12 cellular contexts compared by ENCODE assay signal in genomic region chr2:69790601-69790959, GRCh38. TPM values are rescaled to one million over a fixed set of nuclear protein-coding genes. Genes with fewer than 3 reads are reported as not detected.
A peak's percentile ranks its signal among the peaks of the same experiment; 100 is the strongest.
DNase-seq lines count a peak whose midpoint lies in the region; ATAC-seq and TF ChIP-seq lines count a peak whose summit lies in the region.
"Had no signal": no experiment of that assay in that cellular context is flagged by ENCODE, and none has a peak within 500 bp of the region (broad histone marks: within the 10 kb centered on the region; RNA-seq: fewer than 3 reads in every experiment).

No MANE protein-coding gene starts in this region.

- H3K27me3 Mint-ChIP-seq in central memory CD8-positive, alpha-beta T cell: no peaks in the 10 kb centered on the region
- H3K27me3 Mint-ChIP-seq in naive B cell: no peaks in the 10 kb centered on the region
- H3K27me3 Mint-ChIP-seq: activated CD4-positive, alpha-beta T cell treated with anti-CD3 and anti-CD28 coated beads, Interleukin-2, amount 10 ng/mL, durations not matched to agents 24 days and 14 days had no signal

- H3K36me3 Mint-ChIP-seq in central memory CD8-positive, alpha-beta T cell (ENCODE audit: insufficient read depth): peaks cover 18% of the 10 kb centered on the region
- peaks cover 1 to 17% of the 10 kb centered on the region in 2 donors for H3K36me3 Mint-ChIP-seq in naive B cell

- no peak for TF ChIP-seq CTCF in thyroid gland (IDR thresholded peaks at IDR 0.05)

- H3K9me3 ChIP-seq in HUES64 (ENCODE audit: insufficient read depth, low read depth, low read length) (no peaks in the 10 kb centered on the region), thyroid gland (no peaks in the 10 kb centered on the region)
- H3K9me3 ChIP-seq in effector memory CD4-positive, alpha-beta T cell (ENCODE audit: control insufficient read depth, low read length): no peaks in the 10 kb centered on the region

- H3K27ac ChIP-seq in HUES64 (ENCODE audit: low read depth, low read length): 0 out of 2 replicates have a peak overlapping the region, but pooled peaks have one; percentile 11
- peak overlapping the region in 2 of 3 donors; percentile 33 to 64 for H3K27ac ChIP-seq in thyroid gland
- no peak overlapping the region for H3K27ac ChIP-seq in effector memory CD4-positive, alpha-beta T cell (ENCODE audit: insufficient read depth, low read length, poor library complexity, severe bottlenecking)

- no peaks in the 10 kb centered on the region for H3K9me3 Mint-ChIP-seq in central memory CD8-positive, alpha-beta T cell
- H3K9me3 Mint-ChIP-seq in naive B cell: no peaks in the 10 kb centered on the region
- H3K9me3 Mint-ChIP-seq: activated CD4-positive, alpha-beta T cell treated with anti-CD3 and anti-CD28 coated beads, Interleukin-2, amount 10 ng/mL, durations not matched to agents 24 days and 14 days had no signal

- peak overlapping the region; percentile 39 for H3K4me3 Mint-ChIP-seq in central memory CD8-positive, alpha-beta T cell
- H3K4me3 Mint-ChIP-seq in naive B cell: peak overlapping the region in 7 of 8 donors; percentile 66 to 94 (median 90)

- DNase-seq in central memory CD8-positive, alpha-beta T cell (ENCODE audit: low spot score in 2 of 2): no peak
- DNase-seq in naive B cell (no peak), thyroid gland (no peak), COLO829 (ENCODE audit: low spot score) (no peak), NCI-H774 (lab: John Stamatoyannopoulos, UW) (no peak), ureter (ENCODE audit: low spot score) (no peak)
- no peak for DNase-seq in effector memory CD4-positive, alpha-beta T cell
- DNase-seq: activated CD4-positive, alpha-beta T cell treated with anti-CD3 and anti-CD28 coated beads, Interleukin-2, amount 10 ng/mL, durations not matched to agents 24 days and 14 days; activated gamma-delta T cell treated with Interleukin-2 at 50 U/mL for 16 hours; NCI-H2171 had no signal

- TF ChIP-seq POLR2A in thyroid gland (IDR thresholded peaks at IDR 0.05): no peak

- intact Hi-C loops in thyroid gland (cut with DNase I): no loop called here

- H3K4me3 ChIP-seq in HUES64 (ENCODE audit: low read length) (no peak overlapping the region), thyroid gland (replicated peaks in 1 of 3) (no peak overlapping the region)
- no peak overlapping the region for H3K4me3 ChIP-seq in effector memory CD4-positive, alpha-beta T cell (ENCODE audit: insufficient read depth, low read depth, low read length, poor library complexity, severe bottlenecking)
- H3K4me3 ChIP-seq: K562 had no signal

- WGBS in HUES64: 97% methylated on average over 1 of the region's 1 CpG
- WGBS in thyroid gland, 2 donors: 48 to 52% methylated on average over 1 of the region's 1 CpG

- ATAC-seq in central memory CD8-positive, alpha-beta T cell (replicated peaks; ENCODE audit: extremely low read depth, poor library complexity, severe bottlenecking): no peak
- no peak for ATAC-seq in naive B cell (ENCODE audit: low read depth in 2 of 2)

- H3K9ac ChIP-seq in HUES64 (ENCODE audit: low read depth, low read length): peak overlapping the region; percentile 29; the same call in 1 of the 2 replicates

- H3K27ac Mint-ChIP-seq in central memory CD8-positive, alpha-beta T cell (ENCODE audit: low read depth): no peak overlapping the region
- peak overlapping the region in 3 of 6 donors; percentile 85 to 93 (median 86) for H3K27ac Mint-ChIP-seq in naive B cell

- H3K27me3 ChIP-seq in HUES64 (ENCODE audit: insufficient read depth, low read length) (no peaks in the 10 kb centered on the region), thyroid gland (no peaks in the 10 kb centered on the region)
- no peaks in the 10 kb centered on the region for H3K27me3 ChIP-seq in effector memory CD4-positive, alpha-beta T cell (replicated peaks; ENCODE audit: control insufficient read depth, insufficient read depth, low read length, poor library complexity, severe bottlenecking)

- H3K4me1 ChIP-seq in HUES64 (ENCODE audit: insufficient read depth, low read length) (peaks cover 22% of the 10 kb centered on the region), thyroid gland (peaks cover 17 to 21% of the 10 kb centered on the region in 2 donors)
- no peaks in the 10 kb centered on the region for H3K4me1 ChIP-seq in effector memory CD4-positive, alpha-beta T cell (ENCODE audit: control insufficient read depth, insufficient read depth, low read length, poor library complexity, severe bottlenecking)

- H3K36me3 ChIP-seq in HUES64 (ENCODE audit: insufficient read depth, low read length) (no peaks in the 10 kb centered on the region), thyroid gland (no peaks in the 10 kb centered on the region)
- H3K36me3 ChIP-seq in effector memory CD4-positive, alpha-beta T cell (ENCODE audit: control insufficient read depth, insufficient read depth, low read length): no peaks in the 10 kb centered on the region

- peaks cover 10% of the 10 kb centered on the region for H3K4me1 Mint-ChIP-seq in central memory CD8-positive, alpha-beta T cell
- H3K4me1 Mint-ChIP-seq in naive B cell: peaks cover 31 to 54% (median 38%) of the 10 kb centered on the region in 3 donors

RNA-seq across cellular contexts. Expression of gene GMCL1, which starts 38.9 kb away (rescaled TPM):
- polyA plus RNA-seq in HUES64 (2013, experiment 1 of 2): 17.9 TPM
- polyA plus RNA-seq in HUES64 (2013, experiment 2 of 2): 19.5 TPM
- 10 to 100 TPM; 21.9 to 28.2 (median 25.0) TPM for polyA plus RNA-seq in naive B cell (ENCODE audit: low read depth in 6 of 6)
- total RNA-seq in thyroid gland (10 to 100 TPM; 15.1 to 19.8 (median 17.1) TPM), ureter (18.5 TPM)

RNA-seq across cellular contexts. Expression of gene ANXA4, which starts 48.6 kb away (rescaled TPM):
- 5.7 TPM for polyA plus RNA-seq in HUES64 (2013, experiment 1 of 2)
- 5.3 TPM for polyA plus RNA-seq in HUES64 (2013, experiment 2 of 2)
- 100 to 1,000 TPM in 1 of 6 donors, 10 to 100 TPM in 5; 43.4 to 113 (median 82.0) TPM for polyA plus RNA-seq in naive B cell (ENCODE audit: low read depth in 6 of 6)
- total RNA-seq in thyroid gland: 100 to 1,000 TPM in 1 of 4 donors, 10 to 100 TPM in 3; 72.0 to 101 (median 82.5) TPM
- total RNA-seq in ureter: 169 TPM
